In the genomic region with DNA sequence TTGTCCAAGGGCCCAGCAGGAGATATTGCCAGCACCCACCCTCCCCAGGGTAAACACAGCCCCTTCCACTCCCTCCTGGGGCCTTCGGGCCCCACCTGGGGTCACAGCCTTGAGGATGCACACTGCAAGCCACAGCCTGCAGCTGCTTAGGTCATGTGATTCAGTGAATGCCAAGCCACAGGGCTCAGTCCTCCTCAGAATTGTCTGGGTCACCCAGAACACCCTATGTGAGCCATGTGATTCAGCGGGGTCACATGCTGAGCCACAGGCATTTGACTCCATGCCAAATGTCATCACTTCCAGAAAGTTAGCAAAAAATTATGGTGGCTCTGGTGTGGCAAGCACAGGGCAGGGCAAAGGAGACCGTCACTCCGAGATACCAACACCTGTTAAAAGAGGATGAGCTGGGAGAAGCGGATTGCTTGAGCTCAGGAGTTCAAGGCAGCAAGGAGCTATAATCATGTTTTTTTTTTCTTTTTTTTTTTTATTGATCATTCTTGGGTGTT, we compare ENCODE assay signal across 8 cellular contexts. TPM values are rescaled to one million over a fixed set of nuclear protein-coding genes. Genes with fewer than 3 reads are reported as not detected.
DNase-seq lines count a peak whose midpoint lies in the region; ATAC-seq and TF ChIP-seq lines count a peak whose summit lies in the region.

No MANE protein-coding gene starts in this region.

- no peak overlapping the region for H2BK20ac ChIP-seq in H9 (ENCODE audit: low read depth, low read length, poor library complexity, severe bottlenecking)

- H3K18ac ChIP-seq in H9 (ENCODE audit: insufficient read length, low read depth, low read length): no peak overlapping the region

- no peaks in the 10 kb centered on the region for H3K27me3 ChIP-seq in adipocyte (replicated peaks; ENCODE audit: control insufficient read depth, insufficient read depth, low read length)
- H3K27me3 ChIP-seq in upper lobe of right lung: no peaks in the 10 kb centered on the region
- H3K27me3 ChIP-seq in H9 (ENCODE audit: insufficient read depth, low read length): no peaks in the 10 kb centered on the region

- H3K79me1 ChIP-seq in H9 (ENCODE audit: insufficient read depth, low read depth, low read length, poor library complexity, severe bottlenecking): no peaks in the 10 kb centered on the region

- WGBS in H9 (ENCODE audit: extremely low coverage, insufficient read length, low lambda C conversion rate): no CpG with 5 or more reads among the region's 5 CpGs

- no peak overlapping the region for H4K8ac ChIP-seq in H9 (replicated peaks; ENCODE audit: insufficient read length, low read depth, low read length)

- no peak overlapping the region for H2BK12ac ChIP-seq in H9 (ENCODE audit: insufficient read length, low read depth, low read length)

- no peaks in the 10 kb centered on the region for H3K9me3 Mint-ChIP-seq in activated CD4-positive, alpha-beta memory T cell treated with anti-CD3 and anti-CD28 coated beads for 36 hours
- H3K9me3 Mint-ChIP-seq in activated CD4-positive, alpha-beta memory T cell treated with anti-CD3 and anti-CD28 coated beads, Interleukin-2, amount 10 ng/mL, durations not matched to agents 7 days and 5 days: no peaks in the 10 kb centered on the region
- peaks cover 8 to 9% of the 10 kb centered on the region in 2 experiments for H3K9me3 Mint-ChIP-seq in H9

- peak; percentile 29 for DNase-seq in activated CD4-positive, alpha-beta memory T cell treated with anti-CD3 and anti-CD28 coated beads for 36 hours
- no peak for DNase-seq in activated CD4-positive, alpha-beta memory T cell treated with anti-CD3 and anti-CD28 coated beads, Interleukin-2, amount 10 ng/mL, durations not matched to agents 7 days and 5 days
- DNase-seq in adipocyte (ENCODE audit: low read depth): peak; percentile 61
- DNase-seq in iris pigment epithelial cell (ENCODE audit: low read depth): peak; percentile 85
- peak; percentile 78 for DNase-seq in upper lobe of right lung
- no peak for DNase-seq in cerebellar nuclear complex (lab: John Stamatoyannopoulos, UW)
- DNase-seq in H9: no peak
- DNase-seq in DMS79 treated with DMSO at 0.1 percent for 48 hours (lab: John Stamatoyannopoulos, UW): no peak

- H3K9ac ChIP-seq in adipocyte (ENCODE audit: low read length) (no peak overlapping the region), H9 (ENCODE audit: extremely low read depth, insufficient read length, low read length) (no peak overlapping the region)

- H3K79me2 ChIP-seq in H9 (ENCODE audit: insufficient read depth, low read length): no peaks in the 10 kb centered on the region

- no peak overlapping the region for H3K27ac Mint-ChIP-seq in activated CD4-positive, alpha-beta memory T cell treated with anti-CD3 and anti-CD28 coated beads for 36 hours
- H3K27ac Mint-ChIP-seq in activated CD4-positive, alpha-beta memory T cell treated with anti-CD3 and anti-CD28 coated beads, Interleukin-2, amount 10 ng/mL, durations not matched to agents 7 days and 5 days: no peak overlapping the region
- no peak overlapping the region for H3K27ac Mint-ChIP-seq in H9

- no peaks in the 10 kb centered on the region for H4K20me1 ChIP-seq in H9 (ENCODE audit: control insufficient read depth, insufficient read depth, insufficient read length)

- H3K56ac ChIP-seq in H9 (ENCODE audit: insufficient read length, low read depth, low read length): no peak overlapping the region

- no peak overlapping the region for H3K4me3 Mint-ChIP-seq in activated CD4-positive, alpha-beta memory T cell treated with anti-CD3 and anti-CD28 coated beads for 36 hours
- H3K4me3 Mint-ChIP-seq in activated CD4-positive, alpha-beta memory T cell treated with anti-CD3 and anti-CD28 coated beads, Interleukin-2, amount 10 ng/mL, durations not matched to agents 7 days and 5 days: no peak overlapping the region
- H3K4me3 Mint-ChIP-seq in H9: no peak overlapping the region

- no peak overlapping the region for H2BK5ac ChIP-seq in H9 (ENCODE audit: insufficient read length, low read length)

- H3K9me3 ChIP-seq in adipocyte (ENCODE audit: control insufficient read depth, low read length) (no peaks in the 10 kb centered on the region), upper lobe of right lung (no peaks in the 10 kb centered on the region), H9 (ENCODE audit: control insufficient read depth, low read depth, low read length) (no peaks in the 10 kb centered on the region)

- no peak overlapping the region for H3K23ac ChIP-seq in H9 (ENCODE audit: insufficient read length, low read depth, low read length)

- H3K27ac ChIP-seq in upper lobe of right lung (no peak overlapping the region), H9 (ENCODE audit: insufficient read length, low read depth, low read length) (no peak overlapping the region)

- no peak overlapping the region for H2AK5ac ChIP-seq in H9 (ENCODE audit: insufficient read length, low read length)

- POLR2A ChIA-PET in activated CD4-positive, alpha-beta memory T cell treated with anti-CD3 and anti-CD28 coated beads for 36 hours (lab: Charles Lee): no interaction called here
- POLR2A ChIA-PET in activated CD4-positive, alpha-beta memory T cell treated with anti-CD3 and anti-CD28 coated beads, Interleukin-2, amount 10 ng/mL, durations not matched to agents 7 days and 5 days (lab: Charles Lee): no interaction called here

- TF ChIP-seq CTCF in upper lobe of right lung (IDR thresholded peaks at IDR 0.05) (no peak), H9 (conservative IDR thresholded peaks at IDR 0.05) (no peak)

- H3K27me3 Mint-ChIP-seq in activated CD4-positive, alpha-beta memory T cell treated with anti-CD3 and anti-CD28 coated beads for 36 hours: peaks cover 7% of the 10 kb centered on the region
- no peaks in the 10 kb centered on the region for H3K27me3 Mint-ChIP-seq in activated CD4-positive, alpha-beta memory T cell treated with anti-CD3 and anti-CD28 coated beads, Interleukin-2, amount 10 ng/mL, durations not matched to agents 7 days and 5 days
- H3K27me3 Mint-ChIP-seq in H9 (ENCODE audit: low read depth): no peaks in the 10 kb centered on the region; the same call in none of the 2 replicates

- no peaks in the 10 kb centered on the region for H3K23me2 ChIP-seq in H9 (ENCODE audit: insufficient read length, low read depth, low read length, poor library complexity, severe bottlenecking)

- H3K36me3 ChIP-seq in adipocyte (ENCODE audit: control insufficient read depth, insufficient read depth, low read length, severe bottlenecking): no peaks in the 10 kb centered on the region
- H3K36me3 ChIP-seq in upper lobe of right lung: no peaks in the 10 kb centered on the region

- H3K4me1 Mint-ChIP-seq in activated CD4-positive, alpha-beta memory T cell treated with anti-CD3 and anti-CD28 coated beads for 36 hours (ENCODE audit: low read depth): no peaks in the 10 kb centered on the region
- H3K4me1 Mint-ChIP-seq in activated CD4-positive, alpha-beta memory T cell treated with anti-CD3 and anti-CD28 coated beads, Interleukin-2, amount 10 ng/mL, durations not matched to agents 7 days and 5 days: no peaks in the 10 kb centered on the region
- H3K4me1 Mint-ChIP-seq in H9: peaks cover 3 to 7% of the 10 kb centered on the region in 2 experiments

- H3K4me3 ChIP-seq in adipocyte (ENCODE audit: low read length): no peak overlapping the region
- H3K4me3 ChIP-seq in upper lobe of right lung: no peak overlapping the region

- H3K4me2 ChIP-seq in H9 (ENCODE audit: insufficient read depth, insufficient read length, low read length): no peak overlapping the region

- ATAC-seq in upper lobe of right lung: peak; percentile 94

- H4K91ac ChIP-seq in H9 (ENCODE audit: insufficient read length, low read depth, low read length): no peak overlapping the region

- no peak overlapping the region for H3K4ac ChIP-seq in H9 (ENCODE audit: low read depth, low read length)

- H3K14ac ChIP-seq in H9 (ENCODE audit: insufficient read depth, low read length): no peak overlapping the region

- intact Hi-C loops in activated CD4-positive, alpha-beta memory T cell treated with anti-CD3 and anti-CD28 coated beads for 36 hours (cut with micrococcal nuclease): no loop called here
- intact Hi-C loops in upper lobe of right lung (cut with DNase I): no loop called here

- H2AFZ ChIP-seq in H9 (ENCODE audit: low read length): no peak overlapping the region

- H3K4me1 ChIP-seq in adipocyte (ENCODE audit: control insufficient read depth, insufficient read depth, low read length) (peaks cover 16% of the 10 kb centered on the region), upper lobe of right lung (peaks cover 16% of the 10 kb centered on the region), H9 (ENCODE audit: insufficient read depth, low read length) (no peaks in the 10 kb centered on the region)

- no peaks in the 10 kb centered on the region for H3K36me3 Mint-ChIP-seq in activated CD4-positive, alpha-beta memory T cell treated with anti-CD3 and anti-CD28 coated beads for 36 hours
- H3K36me3 Mint-ChIP-seq in activated CD4-positive, alpha-beta memory T cell treated with anti-CD3 and anti-CD28 coated beads, Interleukin-2, amount 10 ng/mL, durations not matched to agents 7 days and 5 days (ENCODE audit: low read depth): no peaks in the 10 kb centered on the region
- peaks cover 0 to 7% (median 2%) of the 10 kb centered on the region in 3 experiments; a peak in 4 of 7 replicates for H3K36me3 Mint-ChIP-seq in H9 (ENCODE audit: insufficient read depth in 1 of 3, low read depth in 3 of 3)

- no peak overlapping the region for H2BK15ac ChIP-seq in H9 (ENCODE audit: low read depth, low read length)

- CTCF ChIA-PET in activated CD4-positive, alpha-beta memory T cell treated with anti-CD3 and anti-CD28 coated beads for 36 hours (lab: Charles Lee): no interaction called here
- CTCF ChIA-PET in activated CD4-positive, alpha-beta memory T cell treated with anti-CD3 and anti-CD28 coated beads, Interleukin-2, amount 10 ng/mL, durations not matched to agents 7 days and 5 days (lab: Charles Lee): no interaction called here

- H4K5ac ChIP-seq in H9 (ENCODE audit: insufficient read length, low read depth, low read length): no peak overlapping the region

- no peak overlapping the region for H2BK120ac ChIP-seq in H9 (ENCODE audit: low read depth, low read length, poor library complexity, severe bottlenecking)

- H3T11ph ChIP-seq in H9 (ENCODE audit: low read length): no peak overlapping the region

RNA-seq across cellular contexts. Expression of gene PSAP, which starts 17.2 kb away (rescaled TPM):
- total RNA-seq in activated CD4-positive, alpha-beta memory T cell treated with anti-CD3 and anti-CD28 coated beads for 36 hours: 100 to 1,000 TPM; 137 to 144 TPM
- total RNA-seq in activated CD4-positive, alpha-beta memory T cell treated with anti-CD3 and anti-CD28 coated beads, Interleukin-2, amount 10 ng/mL, durations not matched to agents 7 days and 5 days: 100 to 1,000 TPM; 176 to 178 TPM
- total RNA-seq in upper lobe of right lung (1,464 TPM), H9 (2021) (336 and 346 TPM in 2 replicates)

Comparison
In these comparisons a context has a peak if more than half of its experiments do, and no peak if none do; other contexts are left out.
1. DNase-seq: peak in activated CD4-positive, alpha-beta memory T cell treated with anti-CD3 and anti-CD28 coated beads for 36 hours (single experiment), adipocyte (single experiment), iris pigment epithelial cell (single experiment) and upper lobe of right lung (single experiment); none in activated CD4-positive, alpha-beta memory T cell treated with anti-CD3 and anti-CD28 coated beads, Interleukin-2, amount 10 ng/mL, durations not matched to agents 7 days and 5 days (single experiment), cerebellar nuclear complex (0 of 2), H9 (single experiment) and DMS79 treated with DMSO at 0.1 percent for 48 hours (single experiment).